10 cellular contexts compared by ENCODE assay signal in genomic region chr16:81651758-81652718, GRCh38.
A peak's percentile ranks its signal among the peaks of the same experiment; 100 is the strongest.
DNase-seq lines count a peak whose midpoint lies in the region; ATAC-seq, FAIRE-seq and TF ChIP-seq lines count a peak whose summit lies in the region.
"Had no signal": no experiment of that assay in that cellular context is flagged by ENCODE, and none has a peak within 500 bp of the region (broad histone marks: within the 10 kb centered on the region; RNA-seq: fewer than 3 reads in every experiment).

No MANE protein-coding gene starts in this region.

- TF ChIP-seq POLR2A in HepG2 (IDR thresholded peaks at IDR 0.05; ENCODE audit: insufficient read depth in 1 of 2, low read depth in 2 of 2, low read length in 2 of 2) (no peak), right lobe of liver (IDR thresholded peaks at IDR 0.05) (no peak)

- H3K9ac ChIP-seq in HepG2 (ENCODE audit: insufficient read depth, low read depth, low read length) = no peak overlapping the region

- H3K4me2 ChIP-seq in HepG2 (ENCODE audit: low read depth, low read length) = no peak overlapping the region

- H3K4me3 Mint-ChIP-seq in T-cell = no peak overlapping the region

- H3K36me3 ChIP-seq in HepG2 (replicated peaks in 1 of 2; ENCODE audit: control insufficient read depth in 1 of 2, insufficient read depth in 2 of 2, low read length in 2 of 2) (peaks cover 52 to 79% of the 10 kb centered on the region in 2 experiments), right lobe of liver (peaks cover 3 to 17% (median 4%) of the 10 kb centered on the region in 4 donors), mesodermal cell (ENCODE audit: control insufficient read depth, insufficient read depth, low read length) (peaks cover 49% of the 10 kb centered on the region), WERI-Rb-1 (no peaks in the 10 kb centered on the region)
- H3K36me3 ChIP-seq in effector memory CD4-positive, alpha-beta T cell (ENCODE audit: control insufficient read depth, insufficient read depth, low read length) = peaks cover 16% of the 10 kb centered on the region

- POLR2A ChIA-PET in HepG2 (lab: Yijun Ruan, JAX) = no interaction called here
- POLR2A ChIA-PET in RWPE1 (lab: Yijun Ruan, JAX; ENCODE audit: low non-redundant PET) = no interaction called here
- POLR2A ChIA-PET in T-cell (lab: Charles Lee) = no interaction called here

- no peak for FAIRE-seq in HepG2 (lab: Jason Lieb, UNC)

- TF ChIP-seq CTCF in HepG2 (CRISPR knock-in tag; IDR thresholded peaks at IDR 0.05) = no peak
- no peak for TF ChIP-seq CTCF in right lobe of liver (IDR thresholded peaks at IDR 0.05)
- TF ChIP-seq CTCF in RWPE1 (conservative IDR thresholded peaks at IDR 0.05; ENCODE audit: low read depth) = no peak
- no peak for TF ChIP-seq CTCF in WERI-Rb-1 (IDR thresholded peaks at IDR 0.05; ENCODE audit: low read depth, low read length)

- no peaks in the 10 kb centered on the region for H3K9me3 ChIP-seq in HepG2 (ENCODE audit: low read length)
- no peaks in the 10 kb centered on the region for H3K9me3 ChIP-seq in right lobe of liver
- no peaks in the 10 kb centered on the region for H3K9me3 ChIP-seq in mesodermal cell (ENCODE audit: control insufficient read depth, low read length)
- no peaks in the 10 kb centered on the region for H3K9me3 ChIP-seq in WERI-Rb-1 (ENCODE audit: severe bottlenecking)
- H3K9me3 ChIP-seq in effector memory CD4-positive, alpha-beta T cell (ENCODE audit: control insufficient read depth, low read length) = no peaks in the 10 kb centered on the region

- H3K36me3 Mint-ChIP-seq in T-cell = peaks cover 8% of the 10 kb centered on the region

- no peak overlapping the region for H3K4me3 ChIP-seq in HepG2 (replicated peaks in 1 of 3; ENCODE audit: insufficient read depth in 1 of 3, low read depth in 2 of 3, low read length in 3 of 3)
- no peak overlapping the region for H3K4me3 ChIP-seq in right lobe of liver
- H3K4me3 ChIP-seq in mesodermal cell (ENCODE audit: extremely low read depth, insufficient read depth, low read length, poor library complexity, severe bottlenecking) = no peak overlapping the region
- H3K4me3 ChIP-seq in WERI-Rb-1 (ENCODE audit: low read depth, low read length) = no peak overlapping the region
- H3K4me3 ChIP-seq in effector memory CD4-positive, alpha-beta T cell (ENCODE audit: insufficient read depth, low read depth, low read length, poor library complexity, severe bottlenecking) = no peak overlapping the region

- peaks cover 20% of the 10 kb centered on the region for H3K4me1 ChIP-seq in HepG2 (ENCODE audit: insufficient read depth, low read length)
- no peaks in the 10 kb centered on the region for H3K4me1 ChIP-seq in right lobe of liver
- H3K4me1 ChIP-seq in mesodermal cell (ENCODE audit: control insufficient read depth, insufficient read depth, low read length, poor library complexity, severe bottlenecking) = peaks cover 28% of the 10 kb centered on the region
- H3K4me1 ChIP-seq in effector memory CD4-positive, alpha-beta T cell (ENCODE audit: control insufficient read depth, insufficient read depth, low read length, poor library complexity, severe bottlenecking) = no peaks in the 10 kb centered on the region

- 96% methylated on average over 19 of the region's 19 CpGs for WGBS in HepG2 (ENCODE audit: low lambda C conversion rate)
- WGBS in right lobe of liver (ENCODE audit: insufficient coverage, low coverage, low lambda C conversion rate, missing lambda C conversion rate) = 84% methylated on average over 13 of the region's 19 CpGs
- 76 to 82% methylated on average over 12 to 13 of the region's 19 CpGs for WGBS in mesodermal cell (ENCODE audit: insufficient coverage in 2 of 2), 2 experiments

- CTCF ChIA-PET in HepG2 (lab: Yijun Ruan, JAX; ENCODE audit: low intra/inter-chr PET ratio, low total read pairs) = no interaction called here
- CTCF ChIA-PET in RWPE1 (lab: Yijun Ruan, JAX) = no interaction called here
- CTCF ChIA-PET in T-cell (lab: Charles Lee) = interaction anchor here in 1 of 2 donors (0.5 kb wide), 1 partner anchor 78 kb away, joined by 9 read pairs; no protein-coding TSS in a partner anchor

- H3K79me2 ChIP-seq in HepG2 (ENCODE audit: insufficient read depth, low read length) = peaks cover 20% of the 10 kb centered on the region

- no peaks in the 10 kb centered on the region for H3K27me3 ChIP-seq in HepG2 (ENCODE audit: control insufficient read depth in 1 of 2, insufficient read depth in 2 of 2, low read length in 2 of 2)
- H3K27me3 ChIP-seq in right lobe of liver = no peaks in the 10 kb centered on the region
- no peaks in the 10 kb centered on the region for H3K27me3 ChIP-seq in WERI-Rb-1 (ENCODE audit: insufficient read depth, low read depth, severe bottlenecking)
- H3K27me3 ChIP-seq in effector memory CD4-positive, alpha-beta T cell (replicated peaks; ENCODE audit: control insufficient read depth, insufficient read depth, low read length, poor library complexity, severe bottlenecking) = no peaks in the 10 kb centered on the region

- peaks cover 53% of the 10 kb centered on the region for H4K20me1 ChIP-seq in HepG2 (ENCODE audit: insufficient read depth, low read length)

- DNase-seq in HepG2 (ENCODE audit: low spot score) (no peak), right lobe of liver (no peak), RWPE1 (ENCODE audit: low spot score) (no peak), WERI-Rb-1 (no peak), T-cell (no peak)
- DNase-seq in effector memory CD4-positive, alpha-beta T cell = no peak
- DNase-seq: C1 segment of cervical spinal cord had no signal

- H3K27me3 Mint-ChIP-seq in T-cell = no peaks in the 10 kb centered on the region
- H3K27me3 Mint-ChIP-seq: IgD-negative memory B cell had no signal

- intact Hi-C loops in HepG2 (cut with micrococcal nuclease; ENCODE audit: unreplicated experiment) = no loop called here
- intact Hi-C loops in right lobe of liver (cut with DNase I) = no loop called here

- no peak for TF ChIP-seq RAD21 in HepG2 (CRISPR knock-in tag; IDR thresholded peaks at IDR 0.05)

- H3K27ac ChIP-seq in HepG2 (ENCODE audit: extremely low read length, insufficient read depth, low read length) (no peak overlapping the region), right lobe of liver (no peak overlapping the region), RWPE1 (peak overlapping the region; percentile 29), mesodermal cell (ENCODE audit: low read depth, low read length, severe bottlenecking) (peak overlapping the region; percentile 83), WERI-Rb-1 (no peak overlapping the region)
- no peak overlapping the region for H3K27ac ChIP-seq in effector memory CD4-positive, alpha-beta T cell (ENCODE audit: insufficient read depth, low read length, poor library complexity, severe bottlenecking)

- H3K27ac Mint-ChIP-seq in T-cell = peak overlapping the region in 1 of 2 donors; percentile 11

- BruUV-seq in HepG2 (replicated peaks; lab: Mats Ljungman, UMichigan) = no TSS peak

- H3K9me3 Mint-ChIP-seq in T-cell = no peaks in the 10 kb centered on the region

- in situ Hi-C loops in HepG2 (cut with HindIII; ENCODE audit: extremely low pct_ligation_motif_present, low pct_unique_long_range_greater_than_20kb) = no loop called here

- no peak overlapping the region for H2AFZ ChIP-seq in HepG2 (ENCODE audit: low read length)

- ATAC-seq in HepG2 (no peak), right lobe of liver (no peak), GM18873 (IDR thresholded peaks at IDR 0.05; ENCODE audit: low FRiP score, unreplicated experiment) (no peak), T-cell (replicated peaks in 1 of 4) (no peak)

- no peak for TF ChIP-seq EP300 in HepG2 (IDR thresholded peaks at IDR 0.05; ENCODE audit: low read depth in 2 of 2, low read length in 2 of 2)
- TF ChIP-seq EP300 in HepG2 (CRISPR knock-in tag; IDR thresholded peaks at IDR 0.05; ENCODE audit: borderline replicate concordance) = no peak

- H3K4me1 Mint-ChIP-seq in T-cell = peaks cover 2 to 11% (median 7%) of the 10 kb centered on the region in 3 donors

TF ChIP-seq in HepG2, 621 proteins besides CTCF, POLR2A, EP300 and RAD21:
- TF ChIP-seq GABPB1 (CRISPR knock-in tag; IDR thresholded peaks at IDR 0.05) = no peak
- peak; percentile 77 for TF ChIP-seq RBM22 (optimal IDR thresholded peaks at IDR 0.05; ENCODE audit: low read length)
- no peak for TF ChIP-seq ZNF670 (CRISPR knock-in tag; IDR thresholded peaks at IDR 0.05; ENCODE audit: borderline replicate concordance)
- TF ChIP-seq AGO2 (optimal IDR thresholded peaks at IDR 0.05; ENCODE audit: low read depth, low read length) = peak; percentile 64
- TF ChIP-seq TP53 (CRISPR knock-in tag; conservative IDR thresholded peaks at IDR 0.05) = no peak

Comparison
In these comparisons a context has a peak if more than half of its experiments do, and no peak if none do; other contexts are left out.
1. H3K27ac ChIP-seq: peak in RWPE1 (single experiment) and mesodermal cell (single experiment); none in HepG2 (single experiment), right lobe of liver (0 of 3), WERI-Rb-1 (single experiment) and effector memory CD4-positive, alpha-beta T cell (single experiment).